Comparison of ENCODE assay signal across 25 cellular contexts in genomic region chr17:71664867-71665266, GRCh38.
DNase-seq lines count a peak whose midpoint lies in the region; ATAC-seq, FAIRE-seq and TF ChIP-seq lines count a peak whose summit lies in the region.
"Had no signal": no experiment of that assay in that cellular context is flagged by ENCODE, and none has a peak within 500 bp of the region (broad histone marks: within the 10 kb centered on the region; RNA-seq: fewer than 3 reads in every experiment).

No MANE protein-coding gene starts in this region.

- TF ChIP-seq EP300 in HepG2 (IDR thresholded peaks at IDR 0.05; ENCODE audit: low read depth in 2 of 2, low read length in 2 of 2): no peak
- no peak for TF ChIP-seq EP300 in HepG2 (CRISPR knock-in tag; IDR thresholded peaks at IDR 0.05; ENCODE audit: borderline replicate concordance)
- TF ChIP-seq EP300 in K562 (IDR thresholded peaks at IDR 0.05; ENCODE audit: low read length): no peak

- H3K9me3 ChIP-seq in HepG2 (ENCODE audit: low read length) (peaks cover 9% of the 10 kb centered on the region; the same call in 1 of the 2 replicates), right lobe of liver (no peaks in the 10 kb centered on the region), K562 (replicated peaks; ENCODE audit: control insufficient read depth, insufficient read depth, low read depth, low read length) (no peaks in the 10 kb centered on the region), osteoblast (ENCODE audit: low read depth, low read length) (no peaks in the 10 kb centered on the region), colonic mucosa (no peaks in the 10 kb centered on the region)
- H3K9me3 ChIP-seq: BE2C, BLaER1 had no signal

- FAIRE-seq in HepG2 (lab: Jason Lieb, UNC) (no peak), K562 (lab: Jason Lieb, UNC) (no peak)
- FAIRE-seq: GM12878, GM12892, GM18507 had no signal

- intact Hi-C loops in HepG2 (cut with micrococcal nuclease; ENCODE audit: unreplicated experiment) (no loop called here), right lobe of liver (cut with DNase I) (no loop called here), K562 (cut with micrococcal nuclease) (no loop called here), colonic mucosa (cut with DNase I) (no loop called here)

- no peak overlapping the region for H3K9ac ChIP-seq in HepG2 (ENCODE audit: insufficient read depth, low read depth, low read length)
- H3K9ac ChIP-seq in K562 (ENCODE audit: insufficient read depth in 1 of 2, low read depth in 2 of 2, low read length in 2 of 2): no peak overlapping the region
- no peak overlapping the region for H3K9ac ChIP-seq in colonic mucosa (ENCODE audit: low read depth in 2 of 2, low read length in 2 of 2)
- H3K9ac ChIP-seq: BLaER1 had no signal

- no peaks in the 10 kb centered on the region for H3K9me1 ChIP-seq in K562 (ENCODE audit: control insufficient read depth, insufficient read depth, low read length)

- TF ChIP-seq POLR2A in HepG2 (IDR thresholded peaks at IDR 0.05; ENCODE audit: insufficient read depth in 1 of 2, low read depth in 2 of 2, low read length in 2 of 2) (no peak), right lobe of liver (IDR thresholded peaks at IDR 0.05) (no peak), K562 (conservative IDR thresholded peaks at IDR 0.05) (no peak)

- POLR2A ChIA-PET in HepG2 (lab: Yijun Ruan, JAX) (no interaction called here), K562 (lab: Yijun Ruan, JAX) (no interaction called here)

- no peak overlapping the region for H3K27ac ChIP-seq in HepG2 (ENCODE audit: extremely low read length, insufficient read depth, low read length)
- no peak overlapping the region for H3K27ac ChIP-seq in right lobe of liver
- no peak overlapping the region for H3K27ac ChIP-seq in K562 (ENCODE audit: extremely low read depth, low read depth, low read length)
- H3K27ac ChIP-seq in osteoblast (ENCODE audit: low read depth, low read length): no peak overlapping the region
- no peak overlapping the region for H3K27ac ChIP-seq in colonic mucosa
- H3K27ac ChIP-seq: 22Rv1, BLaER1 had no signal

- CTCF ChIA-PET in HepG2 (lab: Yijun Ruan, JAX; ENCODE audit: low intra/inter-chr PET ratio, low total read pairs) (no interaction called here), K562 (lab: Yijun Ruan, JAX; ENCODE audit: low intra/inter-chr PET ratio) (no interaction called here)

- BruUV-seq in HepG2 (replicated peaks; lab: Mats Ljungman, UMichigan) (no TSS peak), K562 (replicated peaks; lab: Mats Ljungman, UMichigan) (no TSS peak)

- no peak for TF ChIP-seq RAD21 in HepG2 (CRISPR knock-in tag; IDR thresholded peaks at IDR 0.05)
- no peak for TF ChIP-seq RAD21 in K562 (CRISPR knock-in tag; conservative IDR thresholded peaks at IDR 0.05 in 1 of 2, IDR thresholded peaks at IDR 0.05 in 1 of 2)

- no peak for TF ChIP-seq CTCF in HepG2 (CRISPR knock-in tag; IDR thresholded peaks at IDR 0.05)
- no peak for TF ChIP-seq CTCF in right lobe of liver (IDR thresholded peaks at IDR 0.05)
- TF ChIP-seq CTCF in K562 (IDR thresholded peaks at IDR 0.05 in 2 of 3, conservative IDR thresholded peaks at IDR 0.05 in 1 of 3; ENCODE audit: insufficient read depth in 2 of 3, low read depth in 1 of 3, low read length in 3 of 3): no peak
- TF ChIP-seq CTCF in osteoblast (IDR thresholded peaks at IDR 0.05; ENCODE audit: extremely low read depth, low read depth, low read length): no peak
- no peak for TF ChIP-seq CTCF in colonic mucosa (IDR thresholded peaks at IDR 0.05)

- H3K4me2 ChIP-seq in HepG2 (ENCODE audit: low read depth, low read length) (no peak overlapping the region), K562 (ENCODE audit: insufficient read depth, low read length) (no peak overlapping the region), osteoblast (ENCODE audit: insufficient read depth, low read length) (no peak overlapping the region)
- H3K4me2 ChIP-seq: BLaER1 had no signal

- H3K79me2 ChIP-seq in HepG2 (ENCODE audit: insufficient read depth, low read length) (no peaks in the 10 kb centered on the region), K562 (ENCODE audit: control insufficient read depth, insufficient read depth, low read length) (no peaks in the 10 kb centered on the region), osteoblast (ENCODE audit: insufficient read depth, low read length) (no peaks in the 10 kb centered on the region)

- no peak for ATAC-seq in HepG2
- ATAC-seq in right lobe of liver: no peak
- ATAC-seq in K562: no peak
- ATAC-seq: GM12878 had no signal

- no peaks in the 10 kb centered on the region for H3K4me1 ChIP-seq in HepG2 (ENCODE audit: insufficient read depth, low read length)
- no peaks in the 10 kb centered on the region for H3K4me1 ChIP-seq in right lobe of liver
- H3K4me1 ChIP-seq in K562 (replicated peaks in 1 of 2; ENCODE audit: control insufficient read depth in 2 of 2, insufficient read depth in 2 of 2, low read length in 2 of 2): no peaks in the 10 kb centered on the region
- H3K4me1 ChIP-seq in osteoblast (ENCODE audit: insufficient read depth, low read length): no peaks in the 10 kb centered on the region
- H3K4me1 ChIP-seq in colonic mucosa: no peaks in the 10 kb centered on the region
- H3K4me1 ChIP-seq: BE2C, BLaER1 had no signal

- DNase-seq in HepG2 (ENCODE audit: low spot score) (no peak), right lobe of liver (no peak), K562 (ENCODE audit: extremely low read depth in 1 of 4, low spot score in 3 of 4) (no peak), osteoblast (ENCODE audit: insufficient read length, low spot score, missing footprints) (peak; percentile 30), colonic mucosa (no peak), NCI-H510A treated with DMSO at 0.1 percent for 48 hours (lab: John Stamatoyannopoulos, UW) (no peak)
- DNase-seq: ACHN; BE2C; C1 segment of cervical spinal cord; CD4-positive, alpha-beta memory T cell; CD4-positive, CD25-positive, alpha-beta regulatory T cell; CD8-positive, alpha-beta memory T cell; COR-L47; DMS 273 treated with DMSO at 0.1 percent for 48 hours; DMS153; DMS53; DMS79; DND-41; EL; GDM1 had no signal

- no peaks in the 10 kb centered on the region for H3K27me3 ChIP-seq in HepG2 (ENCODE audit: control insufficient read depth in 1 of 2, insufficient read depth in 2 of 2, low read length in 2 of 2)
- H3K27me3 ChIP-seq in right lobe of liver: no peaks in the 10 kb centered on the region
- no peaks in the 10 kb centered on the region for H3K27me3 ChIP-seq in K562 (ENCODE audit: control insufficient read depth in 2 of 2, insufficient read depth in 2 of 2, low read length in 2 of 2)
- H3K27me3 ChIP-seq in osteoblast (ENCODE audit: insufficient read depth, low read length): no peaks in the 10 kb centered on the region
- H3K27me3 ChIP-seq in colonic mucosa: no peaks in the 10 kb centered on the region
- H3K27me3 ChIP-seq: BE2C, BLaER1 had no signal

- H4K20me1 ChIP-seq in HepG2 (ENCODE audit: insufficient read depth, low read length) (no peaks in the 10 kb centered on the region), K562 (replicated peaks; ENCODE audit: control insufficient read depth, insufficient read depth, low read length) (no peaks in the 10 kb centered on the region), osteoblast (ENCODE audit: insufficient read depth, low read length) (no peaks in the 10 kb centered on the region)
- H4K20me1 ChIP-seq: BLaER1 had no signal

- H3K36me3 ChIP-seq in HepG2 (replicated peaks in 1 of 2; ENCODE audit: control insufficient read depth in 1 of 2, insufficient read depth in 2 of 2, low read length in 2 of 2) (no peaks in the 10 kb centered on the region), right lobe of liver (no peaks in the 10 kb centered on the region), K562 (ENCODE audit: control insufficient read depth, insufficient read depth, low read length) (no peaks in the 10 kb centered on the region), osteoblast (ENCODE audit: insufficient read depth, low read length) (no peaks in the 10 kb centered on the region), colonic mucosa (no peaks in the 10 kb centered on the region)
- H3K36me3 ChIP-seq: BE2C, BLaER1 had no signal

- in situ Hi-C loops in HepG2 (cut with HindIII; ENCODE audit: extremely low pct_ligation_motif_present, low pct_unique_long_range_greater_than_20kb): no loop called here
- in situ Hi-C loops in K562 (cut with MboI): no loop called here

- H3K4me3 ChIP-seq in HepG2 (replicated peaks in 1 of 3; ENCODE audit: insufficient read depth in 1 of 3, low read depth in 2 of 3, low read length in 3 of 3) (no peak overlapping the region), right lobe of liver (no peak overlapping the region), K562 (no peak overlapping the region), osteoblast (ENCODE audit: insufficient read depth, low read length) (no peak overlapping the region), colonic mucosa (no peak overlapping the region)
- H3K4me3 ChIP-seq: BLaER1, GM12878 had no signal

- H2AFZ ChIP-seq in HepG2 (ENCODE audit: low read length) (no peak overlapping the region), K562 (ENCODE audit: low read depth, low read length) (no peak overlapping the region), osteoblast (ENCODE audit: low read length) (no peak overlapping the region)

TF ChIP-seq in HepG2, 621 proteins besides CTCF, POLR2A, EP300 and RAD21 (continues in another document):
- TF ChIP-seq ZBTB25 (CRISPR knock-in tag; IDR thresholded peaks at IDR 0.05) (no peak), ZNF672 (CRISPR knock-in tag; IDR thresholded peaks at IDR 0.05) (no peak), ZKSCAN5 (CRISPR knock-in tag; IDR thresholded peaks at IDR 0.05) (no peak), RBAK (CRISPR knock-in tag; IDR thresholded peaks at IDR 0.05) (no peak)

TF ChIP-seq in K562, 482 proteins besides CTCF, POLR2A, EP300 and RAD21 (continues in another document):
- TF ChIP-seq ZNF77 (CRISPR knock-in tag; IDR thresholded peaks at IDR 0.05) (no peak), ZNF589 (CRISPR knock-in tag; IDR thresholded peaks at IDR 0.05; ENCODE audit: low read depth) (no peak), SMARCB1 (IDR thresholded peaks at IDR 0.05; ENCODE audit: insufficient read length, low read depth) (no peak), MAFK (IDR thresholded peaks at IDR 0.05; ENCODE audit: low read length) (peak; percentile 50), CBX5 (IDR thresholded peaks at IDR 0.05; ENCODE audit: borderline replicate concordance, low read depth) (no peak), C11orf30 (IDR thresholded peaks at IDR 0.05; ENCODE audit: low read depth) (peak; percentile 20; the same call in 1 of the 2 replicates), HNRNPL (IDR thresholded peaks at IDR 0.05; ENCODE audit: low read depth, low read length) (no peak), PCBP2 (IDR thresholded peaks at IDR 0.05; ENCODE audit: low read depth, low read length, poor library complexity, severe bottlenecking) (no peak)
- TF ChIP-seq, protein P1, sequence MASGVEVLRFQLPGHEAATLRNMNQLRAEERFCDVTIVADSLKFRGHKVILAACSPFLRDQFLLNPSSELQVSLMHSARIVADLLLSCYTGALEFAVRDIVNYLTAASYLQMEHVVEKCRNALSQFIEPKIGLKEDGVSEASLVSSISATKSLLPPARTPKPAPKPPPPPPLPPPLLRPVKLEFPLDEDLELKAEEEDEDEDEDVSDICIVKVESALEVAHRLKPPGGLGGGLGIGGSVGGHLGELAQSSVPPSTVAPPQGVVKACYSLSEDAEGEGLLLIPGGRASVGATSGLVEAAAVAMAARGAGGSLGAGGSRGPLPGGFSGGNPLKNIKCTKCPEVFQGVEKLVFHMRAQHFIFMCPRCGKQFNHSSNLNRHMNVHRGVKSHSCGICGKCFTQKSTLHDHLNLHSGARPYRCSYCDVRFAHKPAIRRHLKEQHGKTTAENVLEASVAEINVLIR (CRISPR knock-in tag; IDR thresholded peaks at IDR 0.05): no peak

Comparison
In these comparisons a context has a peak if more than half of its experiments do, and no peak if none do; other contexts are left out.
1. Of the 241 proteins assayed by ChIP-seq in both HepG2 and K562: peak only in HepG2: none; only in K562: MAFG; in both: MAFF and MAFK; in neither: 238.